In genomic region chr2:27955762-27956161, GRCh38 we compare ENCODE assay signal across 9 cellular contexts.
DNase-seq lines count a peak whose midpoint lies in the region; ATAC-seq and TF ChIP-seq lines count a peak whose summit lies in the region.
"Had no signal": no experiment of that assay in that cellular context is flagged by ENCODE, and none has a peak within 500 bp of the region (broad histone marks: within the 10 kb centered on the region; RNA-seq: fewer than 3 reads in every experiment).

No MANE protein-coding gene starts in this region.

- H3K4me1 Mint-ChIP-seq in activated T-cell treated with anti-CD3 and anti-CD28 coated beads, Interleukin-2, amount 50 U/mL, for 24 hours (ENCODE audit: low read depth), result peaks cover 91% of the 10 kb centered on the region
- H3K4me1 Mint-ChIP-seq in activated T-helper 1 cell treated with anti-CD3 and anti-CD28 coated beads, Interleukin-12 subunit alpha, Interleukin-12 subunit beta, Interleukin-2, Interleukin-4 antibody, amounts not matched to agents 30 ng/mL and 10 ng/mL and 1 ng/mL, durations not matched to agents 14 hours and 24 hours and 36 hours (ENCODE audit: low read depth), result peaks cover 87% of the 10 kb centered on the region

- TF ChIP-seq POLR2A in testis (IDR thresholded peaks at IDR 0.05), result no peak

- ATAC-seq in GM18502 (IDR thresholded peaks at IDR 0.05; ENCODE audit: poor library complexity, unreplicated experiment), result no peak

- no peaks in the 10 kb centered on the region for H4K20me1 ChIP-seq in hepatocyte (ENCODE audit: insufficient read depth, poor library complexity, severe bottlenecking)

- DNase-seq in activated T-cell treated with anti-CD3 and anti-CD28 coated beads, Interleukin-2, amount 50 U/mL, for 24 hours, result no peak
- no peak for DNase-seq in activated T-cell treated with anti-CD3 and anti-CD28 coated beads, Interleukin-2, amount 50 U/mL, for 1 hour
- no peak for DNase-seq in activated T-helper 1 cell treated with anti-CD3 and anti-CD28 coated beads, Interleukin-12 subunit alpha, Interleukin-12 subunit beta, Interleukin-2, Interleukin-4 antibody, amounts not matched to agents 30 ng/mL and 10 ng/mL and 1 ng/mL, durations not matched to agents 14 hours and 24 hours and 36 hours (ENCODE audit: low spot score)
- DNase-seq in hepatocyte (ENCODE audit: low spot score), result no peak
- no peak for DNase-seq in testis
- DNase-seq in DMS153 treated with DMSO at 0.1 percent for 48 hours (lab: John Stamatoyannopoulos, UW; ENCODE audit: unreplicated experiment), result no peak
- DNase-seq in SW480 (ENCODE audit: low spot score), result no peak
- DNase-seq: NCI-H1048 had no signal

- H3K9me3 Mint-ChIP-seq in activated T-cell treated with anti-CD3 and anti-CD28 coated beads, Interleukin-2, amount 50 U/mL, for 24 hours, result peaks cover 15% of the 10 kb centered on the region
- peaks cover 12% of the 10 kb centered on the region for H3K9me3 Mint-ChIP-seq in activated T-helper 1 cell treated with anti-CD3 and anti-CD28 coated beads, Interleukin-12 subunit alpha, Interleukin-12 subunit beta, Interleukin-2, Interleukin-4 antibody, amounts not matched to agents 30 ng/mL and 10 ng/mL and 1 ng/mL, durations not matched to agents 14 hours and 24 hours and 36 hours

- peak overlapping the region; percentile 94 for H3K27ac Mint-ChIP-seq in activated T-cell treated with anti-CD3 and anti-CD28 coated beads, Interleukin-2, amount 50 U/mL, for 24 hours
- peak overlapping the region; percentile 65 for H3K27ac Mint-ChIP-seq in activated T-helper 1 cell treated with anti-CD3 and anti-CD28 coated beads, Interleukin-12 subunit alpha, Interleukin-12 subunit beta, Interleukin-2, Interleukin-4 antibody, amounts not matched to agents 30 ng/mL and 10 ng/mL and 1 ng/mL, durations not matched to agents 14 hours and 24 hours and 36 hours

- H3K36me3 ChIP-seq in hepatocyte (replicated peaks; ENCODE audit: insufficient read depth, low read depth), result no peaks in the 10 kb centered on the region
- H3K36me3 ChIP-seq in testis (ENCODE audit: low read depth, missing control alignments), result no peaks in the 10 kb centered on the region

- H3K27me3 ChIP-seq in hepatocyte, result no peaks in the 10 kb centered on the region
- no peaks in the 10 kb centered on the region for H3K27me3 ChIP-seq in testis

- WGBS in hepatocyte (ENCODE audit: low lambda C conversion rate, missing lambda C conversion rate), result 75% methylated on average over 3 of the region's 3 CpGs
- WGBS in testis, 2 donors, result 64 to 68% methylated on average over 3 of the region's 3 CpGs

- TF ChIP-seq CTCF in hepatocyte (IDR thresholded peaks at IDR 0.05; ENCODE audit: poor library complexity) (no peak), testis (IDR thresholded peaks at IDR 0.05) (no peak)

- peaks cover 34% of the 10 kb centered on the region for H3K79me2 ChIP-seq in hepatocyte

- intact Hi-C loops in activated T-helper 1 cell treated with anti-CD3 and anti-CD28 coated beads, Interleukin-12 subunit alpha, Interleukin-12 subunit beta, Interleukin-2, Interleukin-4 antibody, amounts not matched to agents 30 ng/mL and 10 ng/mL and 1 ng/mL, durations not matched to agents 14 hours and 24 hours and 36 hours (cut with micrococcal nuclease), result loop anchor here (1.0 to 5.0 kb wide), 6 partner anchors 11 to 492 kb away; partner anchors contain the start of gene FOSL2
- intact Hi-C loops in testis (cut with DNase I; ENCODE audit: low total_unique reads), result loop anchor here (10.0 kb wide), 1 partner anchor 439 kb away; the partner anchor contains the start of gene FOSL2

- no peaks in the 10 kb centered on the region for H3K9me3 ChIP-seq in hepatocyte (ENCODE audit: low read depth)
- no peaks in the 10 kb centered on the region for H3K9me3 ChIP-seq in testis

- no peaks in the 10 kb centered on the region for H3K27me3 Mint-ChIP-seq in activated T-cell treated with anti-CD3 and anti-CD28 coated beads, Interleukin-2, amount 50 U/mL, for 24 hours
- no peaks in the 10 kb centered on the region for H3K27me3 Mint-ChIP-seq in activated T-helper 1 cell treated with anti-CD3 and anti-CD28 coated beads, Interleukin-12 subunit alpha, Interleukin-12 subunit beta, Interleukin-2, Interleukin-4 antibody, amounts not matched to agents 30 ng/mL and 10 ng/mL and 1 ng/mL, durations not matched to agents 14 hours and 24 hours and 36 hours (ENCODE audit: insufficient read depth)

- peaks cover 30% of the 10 kb centered on the region for H3K36me3 Mint-ChIP-seq in activated T-cell treated with anti-CD3 and anti-CD28 coated beads, Interleukin-2, amount 50 U/mL, for 24 hours (ENCODE audit: low read depth)
- peaks cover 22% of the 10 kb centered on the region for H3K36me3 Mint-ChIP-seq in activated T-helper 1 cell treated with anti-CD3 and anti-CD28 coated beads, Interleukin-12 subunit alpha, Interleukin-12 subunit beta, Interleukin-2, Interleukin-4 antibody, amounts not matched to agents 30 ng/mL and 10 ng/mL and 1 ng/mL, durations not matched to agents 14 hours and 24 hours and 36 hours (ENCODE audit: low read depth)

- peak overlapping the region; percentile 58 for H3K4me3 Mint-ChIP-seq in activated T-cell treated with anti-CD3 and anti-CD28 coated beads, Interleukin-2, amount 50 U/mL, for 24 hours
- peak overlapping the region; percentile 49 for H3K4me3 Mint-ChIP-seq in activated T-helper 1 cell treated with anti-CD3 and anti-CD28 coated beads, Interleukin-12 subunit alpha, Interleukin-12 subunit beta, Interleukin-2, Interleukin-4 antibody, amounts not matched to agents 30 ng/mL and 10 ng/mL and 1 ng/mL, durations not matched to agents 14 hours and 24 hours and 36 hours

- no peak overlapping the region for H2AFZ ChIP-seq in hepatocyte

- H3K4me2 ChIP-seq in hepatocyte, result no peak overlapping the region

- H3K4me1 ChIP-seq in hepatocyte (ENCODE audit: insufficient read depth) (peaks cover 34% of the 10 kb centered on the region), testis (peaks cover 44% of the 10 kb centered on the region)

- H3K27ac ChIP-seq in hepatocyte, result peak overlapping the region; percentile 73
- peak overlapping the region; percentile 59 to 68 for H3K27ac ChIP-seq in testis

- H3K9me2 ChIP-seq in hepatocyte (replicated peaks; ENCODE audit: insufficient read depth), result no peaks in the 10 kb centered on the region

- H3K4me3 ChIP-seq in hepatocyte (no peak overlapping the region), testis (no peak overlapping the region)
